ENCODE assay signal across 12 cellular contexts in genomic region chr20:20480689-20481088, GRCh38.
DNase-seq lines count a peak whose midpoint lies in the region; TF ChIP-seq lines count a peak whose summit lies in the region.
"Had no signal": no experiment of that assay in that cellular context is flagged by ENCODE, and none has a peak within 500 bp of the region (broad histone marks: within the 10 kb centered on the region; RNA-seq: fewer than 3 reads in every experiment).

No MANE protein-coding gene starts in this region.

- no peak overlapping the region for H3K56ac ChIP-seq in H9 (ENCODE audit: insufficient read length, low read depth, low read length)

- H3K9ac ChIP-seq in H9 (ENCODE audit: extremely low read depth, insufficient read length, low read length): no peak overlapping the region

- no peak overlapping the region for H2BK120ac ChIP-seq in H9 (ENCODE audit: low read depth, low read length, poor library complexity, severe bottlenecking)

- no peak overlapping the region for H2BK15ac ChIP-seq in H9 (ENCODE audit: low read depth, low read length)

- H4K20me1 ChIP-seq in H9 (ENCODE audit: control insufficient read depth, insufficient read depth, insufficient read length): no peaks in the 10 kb centered on the region
- H4K20me1 ChIP-seq in hepatocyte (ENCODE audit: insufficient read depth, poor library complexity, severe bottlenecking): no peaks in the 10 kb centered on the region

- H3K27ac ChIP-seq in A673 (ENCODE audit: low read depth, low read length, poor library complexity, severe bottlenecking) (no peak overlapping the region), H9 (ENCODE audit: insufficient read length, low read depth, low read length) (no peak overlapping the region), hepatocyte (no peak overlapping the region)
- H3K27ac ChIP-seq: ovary had no signal

- H3K9me3 ChIP-seq in A673 (ENCODE audit: low read depth, low read length, poor library complexity, severe bottlenecking): no peaks in the 10 kb centered on the region
- no peaks in the 10 kb centered on the region for H3K9me3 ChIP-seq in H9 (ENCODE audit: control insufficient read depth, low read depth, low read length)
- H3K9me3 ChIP-seq in hepatocyte (ENCODE audit: low read depth): no peaks in the 10 kb centered on the region
- H3K9me3 ChIP-seq: ovary had no signal

- no peaks in the 10 kb centered on the region for H3K79me2 ChIP-seq in H9 (ENCODE audit: insufficient read depth, low read length)
- H3K79me2 ChIP-seq in hepatocyte: no peaks in the 10 kb centered on the region

- H3K4me2 ChIP-seq in H9 (ENCODE audit: insufficient read depth, insufficient read length, low read length) (no peak overlapping the region), hepatocyte (no peak overlapping the region)

- H3K4me1 ChIP-seq in A673 (ENCODE audit: insufficient read depth, low read length, poor library complexity, severe bottlenecking) (no peaks in the 10 kb centered on the region), H9 (ENCODE audit: insufficient read depth, low read length) (no peaks in the 10 kb centered on the region), hepatocyte (ENCODE audit: insufficient read depth) (peaks cover 11% of the 10 kb centered on the region)

- intact Hi-C loops in A673 (cut with micrococcal nuclease; ENCODE audit: unreplicated experiment): no loop called here

- H4K8ac ChIP-seq in H9 (replicated peaks; ENCODE audit: insufficient read length, low read depth, low read length): no peak overlapping the region

- H3K14ac ChIP-seq in H9 (ENCODE audit: insufficient read depth, low read length): no peak overlapping the region

- H3K4me3 ChIP-seq in A673 (ENCODE audit: low read depth, low read length, poor library complexity, severe bottlenecking): no peak overlapping the region
- H3K4me3 ChIP-seq in hepatocyte: no peak overlapping the region
- H3K4me3 ChIP-seq: ovary had no signal

- POLR2A ChIA-PET in A673 (lab: Charles Lee; ENCODE audit: low non-redundant PET): no interaction called here

- H3K4me3 Mint-ChIP-seq in H9 (no peak overlapping the region), osteocyte (ENCODE audit: unreplicated experiment) (no peak overlapping the region)
- no peak overlapping the region for H3K4me3 Mint-ChIP-seq in activated naive CD8-positive, alpha-beta T cell
- H3K4me3 Mint-ChIP-seq: CD4-positive, alpha-beta T cell had no signal

- H3K4me1 Mint-ChIP-seq in H9 (peaks cover 21 to 22% of the 10 kb centered on the region in 2 experiments), osteocyte (ENCODE audit: unreplicated experiment) (peaks cover 7% of the 10 kb centered on the region)
- peaks cover 24% of the 10 kb centered on the region for H3K4me1 Mint-ChIP-seq in activated naive CD8-positive, alpha-beta T cell (ENCODE audit: low read depth)

- H3K4ac ChIP-seq in H9 (ENCODE audit: low read depth, low read length): no peak overlapping the region

- BruUV-seq in A673 (replicated peaks; lab: Mats Ljungman, UMichigan): no TSS peak

- no peak overlapping the region for H2BK5ac ChIP-seq in H9 (ENCODE audit: insufficient read length, low read length)

- H3K23ac ChIP-seq in H9 (ENCODE audit: insufficient read length, low read depth, low read length): no peak overlapping the region

- CTCF ChIA-PET in A673 (lab: Charles Lee): no interaction called here

- no peak overlapping the region for H4K5ac ChIP-seq in H9 (ENCODE audit: insufficient read length, low read depth, low read length)

- no peaks in the 10 kb centered on the region for H3K27me3 Mint-ChIP-seq in H9 (ENCODE audit: low read depth)
- H3K27me3 Mint-ChIP-seq in activated naive CD8-positive, alpha-beta T cell: no peaks in the 10 kb centered on the region
- no peaks in the 10 kb centered on the region for H3K27me3 Mint-ChIP-seq in osteocyte (ENCODE audit: unreplicated experiment)
- H3K27me3 Mint-ChIP-seq: CD4-positive, alpha-beta T cell had no signal

- DNase-seq in A673 (ENCODE audit: low spot score) (peak; percentile 27), H9 (no peak), hepatocyte (ENCODE audit: low spot score) (peak; percentile 40), NCI-H2171 treated with DMSO at 0.1 percent for 48 hours (lab: John Stamatoyannopoulos, UW) (no peak), GM20000 (ENCODE audit: low spot score) (no peak), osteocyte (ENCODE audit: extremely low spot score, unreplicated experiment) (no peak)
- no peak for DNase-seq in stimulated activated CD4-positive, alpha-beta T cell treated with anti-CD3 and anti-CD28 coated beads, Interleukin-4, amount 100 ng/mL, for 4 hours
- DNase-seq: activated naive CD4-positive, alpha-beta T cell treated with Interleukin-2 at 50 U/mL for 16 hours; CD4-positive, alpha-beta T cell; NCI-H2029 treated with DMSO at 0.1 percent for 48 hours; ovary had no signal

- H3K27ac Mint-ChIP-seq in H9 (peak overlapping the region in 2 of 3 experiments; percentile 41 to 68; a peak in 3 of 7 replicates), osteocyte (ENCODE audit: unreplicated experiment) (no peak overlapping the region)
- H3K27ac Mint-ChIP-seq in activated naive CD8-positive, alpha-beta T cell: peak overlapping the region; percentile 82
- H3K27ac Mint-ChIP-seq: CD4-positive, alpha-beta T cell had no signal

- TF ChIP-seq CTCF in A673 (conservative IDR thresholded peaks at IDR 0.05; ENCODE audit: low read depth, low read length) (no peak), H9 (conservative IDR thresholded peaks at IDR 0.05) (no peak), hepatocyte (IDR thresholded peaks at IDR 0.05; ENCODE audit: poor library complexity) (no peak), GM20000 (IDR thresholded peaks at IDR 0.05; ENCODE audit: extremely low read depth, missing control alignments) (no peak), osteocyte (IDR thresholded peaks at IDR 0.05) (no peak)

- no peak overlapping the region for H4K91ac ChIP-seq in H9 (ENCODE audit: insufficient read length, low read depth, low read length)

- no peak overlapping the region for H2BK12ac ChIP-seq in H9 (ENCODE audit: insufficient read length, low read depth, low read length)

- H2AFZ ChIP-seq in H9 (ENCODE audit: low read length): no peak overlapping the region
- no peak overlapping the region for H2AFZ ChIP-seq in hepatocyte

- H3K9me3 Mint-ChIP-seq in H9 (no peaks in the 10 kb centered on the region), osteocyte (ENCODE audit: unreplicated experiment) (peaks cover 4% of the 10 kb centered on the region)
- no peaks in the 10 kb centered on the region for H3K9me3 Mint-ChIP-seq in activated naive CD8-positive, alpha-beta T cell (ENCODE audit: low read depth)
- H3K9me3 Mint-ChIP-seq: CD4-positive, alpha-beta T cell had no signal

- no peaks in the 10 kb centered on the region for H3K23me2 ChIP-seq in H9 (ENCODE audit: insufficient read length, low read depth, low read length, poor library complexity, severe bottlenecking)

- WGBS in H9 (ENCODE audit: extremely low coverage, insufficient read length, low lambda C conversion rate): no CpG with 5 or more reads among the region's 2 CpGs
- 96% methylated on average over 2 of the region's 2 CpGs for WGBS in hepatocyte (ENCODE audit: low lambda C conversion rate, missing lambda C conversion rate)

- H3K27me3 ChIP-seq in A673 (replicated peaks; ENCODE audit: insufficient read depth, low read depth, low read length, poor library complexity) (no peaks in the 10 kb centered on the region), H9 (ENCODE audit: insufficient read depth, low read length) (no peaks in the 10 kb centered on the region), hepatocyte (no peaks in the 10 kb centered on the region)
- H3K27me3 ChIP-seq: ovary had no signal

- H3K9me2 ChIP-seq in hepatocyte (replicated peaks; ENCODE audit: insufficient read depth): no peaks in the 10 kb centered on the region

- H2AK5ac ChIP-seq in H9 (ENCODE audit: insufficient read length, low read length): no peak overlapping the region

- H3K36me3 ChIP-seq in A673 (ENCODE audit: insufficient read depth, low read length, poor library complexity, severe bottlenecking) (no peaks in the 10 kb centered on the region), hepatocyte (replicated peaks; ENCODE audit: insufficient read depth, low read depth) (no peaks in the 10 kb centered on the region)
- H3K36me3 ChIP-seq: ovary had no signal

- H3T11ph ChIP-seq in H9 (ENCODE audit: low read length): no peak overlapping the region

- H3K79me1 ChIP-seq in H9 (ENCODE audit: insufficient read depth, low read depth, low read length, poor library complexity, severe bottlenecking): no peaks in the 10 kb centered on the region

- no peak overlapping the region for H2BK20ac ChIP-seq in H9 (ENCODE audit: low read depth, low read length, poor library complexity, severe bottlenecking)

- peaks cover 0 to 2% (median 0%) of the 10 kb centered on the region in 3 experiments; a peak in 1 of 7 replicates for H3K36me3 Mint-ChIP-seq in H9 (ENCODE audit: insufficient read depth in 1 of 3, low read depth in 3 of 3)
- H3K36me3 Mint-ChIP-seq in activated naive CD8-positive, alpha-beta T cell: peaks cover 22% of the 10 kb centered on the region
- peaks cover 4% of the 10 kb centered on the region for H3K36me3 Mint-ChIP-seq in osteocyte (ENCODE audit: unreplicated experiment)

- no peak overlapping the region for H3K18ac ChIP-seq in H9 (ENCODE audit: insufficient read length, low read depth, low read length)

Comparison
In these comparisons a context has a peak if more than half of its experiments do, and no peak if none do; other contexts are left out.
1. DNase-seq: peak in A673 (single experiment) and hepatocyte (single experiment); none in H9 (single experiment), NCI-H2171 treated with DMSO at 0.1 percent for 48 hours (single experiment), GM20000 (single experiment), stimulated activated CD4-positive, alpha-beta T cell treated with anti-CD3 and anti-CD28 coated beads, Interleukin-4, amount 100 ng/mL, for 4 hours (0 of 2) and osteocyte (single experiment).